Comparison of ENCODE assay signal across 29 cellular contexts in genomic region chr7:104161244-104161643, GRCh38.
"Had no signal": no experiment of that assay in that cellular context is flagged by ENCODE, and none has a peak within 500 bp of the region (broad histone marks: within the 10 kb centered on the region; RNA-seq: fewer than 3 reads in every experiment).

No MANE protein-coding gene starts in this region.

- H3K27me3 ChIP-seq: body of pancreas, cardiac muscle cell, colonic mucosa, esophagus squamous epithelium, gastroesophageal sphincter had no signal

- H3K9me3 ChIP-seq: body of pancreas, colonic mucosa, esophagus squamous epithelium, gastroesophageal sphincter had no signal

- H3K4me1 Mint-ChIP-seq: activated CD4-positive, alpha-beta memory T cell treated with anti-CD3 and anti-CD28 coated beads, Interleukin-2, amount 10 ng/mL, durations not matched to agents 7 days and 5 days; activated CD4-positive, alpha-beta T cell treated with anti-CD3 and anti-CD28 coated beads, Interleukin-2, amount 10 ng/mL, durations not matched to agents 7 days and 5 days; activated naive CD4-positive, alpha-beta T cell treated with anti-CD3 and anti-CD28 coated beads, Interleukin-2, amount 10 ng/mL, durations not matched to agents 7 days and 5 days; activated naive CD8-positive, alpha-beta T cell treated with anti-CD3 and anti-CD28 coated beads, Interleukin-2, amount 10 ng/mL, durations not matched to agents 7 days and 5 days had no signal

- DNase-seq: activated CD4-positive, alpha-beta memory T cell treated with anti-CD3 and anti-CD28 coated beads, Interleukin-2, amount 10 ng/mL, durations not matched to agents 7 days and 5 days; activated CD4-positive, alpha-beta T cell treated with anti-CD3 and anti-CD28 coated beads for 1 hour; activated CD4-positive, alpha-beta T cell treated with anti-CD3 and anti-CD28 coated beads for 4 hours; activated CD4-positive, alpha-beta T cell treated with anti-CD3 and anti-CD28 coated beads, Interleukin-2, amount 10 ng/mL, durations not matched to agents 7 days and 5 days; activated CD4-positive, alpha-beta T cell treated with anti-CD3 and anti-CD28 coated beads, Interleukin-2, amount 50 U/mL, for 4 hours; activated CD8-positive, alpha-beta memory T cell treated with anti-CD3 and anti-CD28 coated beads, Interleukin-2, amount 50 U/mL, for 48 hours; activated gamma-delta T cell; activated naive CD4-positive, alpha-beta T cell; activated naive CD4-positive, alpha-beta T cell treated with anti-CD3 and anti-CD28 coated beads, Interleukin-2, amount 10 ng/mL, durations not matched to agents 7 days and 5 days; activated naive CD8-positive, alpha-beta T cell treated with anti-CD3 and anti-CD28 coated beads, Interleukin-2, amount 10 ng/mL, durations not matched to agents 7 days and 5 days; activated T-cell treated with anti-CD3 and anti-CD28 coated beads for 4 hours; activated T-cell treated with anti-CD3 and anti-CD28 coated beads, Interleukin-2, amount 50 U/mL, for 24 hours; activated T-cell treated with anti-CD3 and anti-CD28 coated beads, Interleukin-2, amount 50 U/mL, for 72 hours; amniotic stem cell; anterior cingulate cortex; body of pancreas; central memory CD4-positive, alpha-beta T cell; cerebellar nuclear complex; colonic mucosa; effector CD8-positive, alpha-beta T cell; esophagus squamous epithelium; foreskin melanocyte; T-helper 1 cell; T-helper 2 cell had no signal

- H3K4me1 ChIP-seq: body of pancreas, colonic mucosa, esophagus squamous epithelium, gastroesophageal sphincter had no signal

- H3K36me3 Mint-ChIP-seq: activated naive CD4-positive, alpha-beta T cell treated with anti-CD3 and anti-CD28 coated beads, Interleukin-2, amount 50 U/mL, for 72 hours had no signal

- H3K4me3 Mint-ChIP-seq: activated CD4-positive, alpha-beta memory T cell treated with anti-CD3 and anti-CD28 coated beads, Interleukin-2, amount 10 ng/mL, durations not matched to agents 7 days and 5 days; activated CD4-positive, alpha-beta T cell treated with anti-CD3 and anti-CD28 coated beads, Interleukin-2, amount 10 ng/mL, durations not matched to agents 7 days and 5 days; activated naive CD4-positive, alpha-beta T cell treated with anti-CD3 and anti-CD28 coated beads, Interleukin-2, amount 10 ng/mL, durations not matched to agents 7 days and 5 days; activated naive CD8-positive, alpha-beta T cell treated with anti-CD3 and anti-CD28 coated beads, Interleukin-2, amount 10 ng/mL, durations not matched to agents 7 days and 5 days; activated T-cell treated with anti-CD3 and anti-CD28 coated beads, Interleukin-2, amount 50 U/mL, for 24 hours; activated T-cell treated with anti-CD3 and anti-CD28 coated beads, Interleukin-2, amount 50 U/mL, for 72 hours had no signal

- H3K27ac ChIP-seq: body of pancreas, cardiac muscle cell, colonic mucosa, epithelial cell of prostate, esophagus squamous epithelium, gastroesophageal sphincter had no signal

- H3K27me3 Mint-ChIP-seq: activated CD4-positive, alpha-beta memory T cell treated with anti-CD3 and anti-CD28 coated beads, Interleukin-2, amount 10 ng/mL, durations not matched to agents 7 days and 5 days; activated CD4-positive, alpha-beta T cell treated with anti-CD3 and anti-CD28 coated beads, Interleukin-2, amount 10 ng/mL, durations not matched to agents 7 days and 5 days; activated naive CD4-positive, alpha-beta T cell treated with anti-CD3 and anti-CD28 coated beads, Interleukin-2, amount 10 ng/mL, durations not matched to agents 7 days and 5 days; activated naive CD8-positive, alpha-beta T cell treated with anti-CD3 and anti-CD28 coated beads, Interleukin-2, amount 10 ng/mL, durations not matched to agents 7 days and 5 days; activated T-cell treated with anti-CD3 and anti-CD28 coated beads, Interleukin-2, amount 50 U/mL, for 24 hours had no signal

- FAIRE-seq: endothelial cell of umbilical vein had no signal

- H3K9me3 Mint-ChIP-seq: activated CD4-positive, alpha-beta memory T cell treated with anti-CD3 and anti-CD28 coated beads, Interleukin-2, amount 10 ng/mL, durations not matched to agents 7 days and 5 days; activated CD4-positive, alpha-beta T cell treated with anti-CD3 and anti-CD28 coated beads, Interleukin-2, amount 10 ng/mL, durations not matched to agents 7 days and 5 days; activated naive CD4-positive, alpha-beta T cell treated with anti-CD3 and anti-CD28 coated beads, Interleukin-2, amount 10 ng/mL, durations not matched to agents 7 days and 5 days; activated naive CD4-positive, alpha-beta T cell treated with anti-CD3 and anti-CD28 coated beads, Interleukin-2, amount 50 U/mL, for 72 hours; activated naive CD8-positive, alpha-beta T cell treated with anti-CD3 and anti-CD28 coated beads, Interleukin-2, amount 10 ng/mL, durations not matched to agents 7 days and 5 days; activated T-cell treated with anti-CD3 and anti-CD28 coated beads, Interleukin-2, amount 50 U/mL, for 24 hours; activated T-cell treated with anti-CD3 and anti-CD28 coated beads, Interleukin-2, amount 50 U/mL, for 72 hours had no signal

- H3K4me3 ChIP-seq: body of pancreas, cardiac muscle cell, colonic mucosa, esophagus squamous epithelium, gastroesophageal sphincter had no signal

- H3K27ac Mint-ChIP-seq: activated CD4-positive, alpha-beta memory T cell treated with anti-CD3 and anti-CD28 coated beads, Interleukin-2, amount 10 ng/mL, durations not matched to agents 7 days and 5 days; activated CD4-positive, alpha-beta T cell treated with anti-CD3 and anti-CD28 coated beads, Interleukin-2, amount 10 ng/mL, durations not matched to agents 7 days and 5 days; activated naive CD4-positive, alpha-beta T cell treated with anti-CD3 and anti-CD28 coated beads, Interleukin-2, amount 10 ng/mL, durations not matched to agents 7 days and 5 days; activated naive CD4-positive, alpha-beta T cell treated with anti-CD3 and anti-CD28 coated beads, Interleukin-2, amount 50 U/mL, for 72 hours; activated naive CD8-positive, alpha-beta T cell treated with anti-CD3 and anti-CD28 coated beads, Interleukin-2, amount 10 ng/mL, durations not matched to agents 7 days and 5 days; activated T-cell treated with anti-CD3 and anti-CD28 coated beads, Interleukin-2, amount 50 U/mL, for 24 hours; activated T-cell treated with anti-CD3 and anti-CD28 coated beads, Interleukin-2, amount 50 U/mL, for 72 hours had no signal

- ATAC-seq: activated naive CD4-positive, alpha-beta T cell treated with anti-CD3 and anti-CD28 coated beads, Interleukin-2, amount 50 U/mL, for 72 hours; activated T-cell treated with anti-CD3 and anti-CD28 coated beads, Interleukin-2, amount 50 U/mL, for 72 hours; body of pancreas; gastroesophageal sphincter had no signal

- H3K36me3 ChIP-seq: colonic mucosa had no signal
